10 cellular contexts compared by ENCODE assay signal in genomic region chr13:114120486-114121430, GRCh38. TPM values are rescaled to one million over a fixed set of nuclear protein-coding genes. Genes with fewer than 3 reads are reported as not detected.
DNase-seq lines count a peak whose midpoint lies in the region; ATAC-seq, FAIRE-seq and TF ChIP-seq lines count a peak whose summit lies in the region.
"Had no signal": no experiment of that assay in that cellular context is flagged by ENCODE, and none has a peak within 500 bp of the region (broad histone marks: within the 10 kb centered on the region; RNA-seq: fewer than 3 reads in every experiment).

No MANE protein-coding gene starts in this region.

- peak overlapping the region; percentile 21 for H3K4me3 ChIP-seq in CD8-positive, alpha-beta memory T cell (ENCODE audit: low read length)
- H3K4me3 ChIP-seq in endothelial cell of umbilical vein (replicated peaks in 1 of 3; ENCODE audit: insufficient read depth in 1 of 3, low read depth in 1 of 3, low read length in 3 of 3): no peak overlapping the region

- peaks cover 79% of the 10 kb centered on the region for H3K4me1 ChIP-seq in CD8-positive, alpha-beta memory T cell (ENCODE audit: insufficient read depth, low read length)
- H3K4me1 ChIP-seq in endothelial cell of umbilical vein (ENCODE audit: control insufficient read depth, extremely low read depth, insufficient read depth, low read length): peaks cover 35% of the 10 kb centered on the region

- H3K36me3 Mint-ChIP-seq in CD8-positive, alpha-beta memory T cell: peaks cover 8 to 62% (median 12%) of the 10 kb centered on the region in 3 donors

- CTCF ChIA-PET in CD8-positive, alpha-beta memory T cell (lab: Charles Lee): interaction anchor here (0.9 to 2.5 kb wide), 3 partner anchors 9 to 106 kb away, joined by 3 to 8 read pairs (median 5); no protein-coding TSS in a partner anchor
- CTCF ChIA-PET in endothelial cell of umbilical vein (lab: Charles Lee): interaction anchor here (1.0 kb wide), 1 partner anchor 28 kb away, joined by 3 read pairs; no protein-coding TSS in a partner anchor

- H3K9me3 Mint-ChIP-seq in CD8-positive, alpha-beta memory T cell: no peaks in the 10 kb centered on the region

- POLR2A ChIA-PET in CD8-positive, alpha-beta memory T cell (lab: Charles Lee): no interaction called here
- POLR2A ChIA-PET in endothelial cell of umbilical vein (lab: Charles Lee): no interaction called here

- BruUV-seq in endothelial cell of umbilical vein (replicated peaks; lab: Mats Ljungman, UMichigan): no TSS peak

- H3K79me2 ChIP-seq in endothelial cell of umbilical vein (ENCODE audit: control insufficient read depth, insufficient read depth, low read length): peaks cover 71% of the 10 kb centered on the region

- H3K4me1 Mint-ChIP-seq in CD8-positive, alpha-beta memory T cell: peaks cover 66 to 86% (median 76%) of the 10 kb centered on the region in 3 donors

- peak overlapping the region; percentile 4 for H3K9ac ChIP-seq in endothelial cell of umbilical vein (replicated peaks; ENCODE audit: extremely low read depth, insufficient read depth, low read length)

- H3K4me3 Mint-ChIP-seq in CD8-positive, alpha-beta memory T cell: peak overlapping the region; percentile 33 to 91 (median 84)

- peak in 1 of 5 donors; percentile 25 for DNase-seq in CD8-positive, alpha-beta memory T cell
- DNase-seq in OCI-M1 (lab: John Stamatoyannopoulos, UW): peak; percentile 18
- DNase-seq in endothelial cell of umbilical vein (ENCODE audit: low read depth, low spot score): peak; percentile 44
- DNase-seq in sciatic nerve (ENCODE audit: low spot score): no peak
- no peak for DNase-seq in NCI-H1930 (lab: John Stamatoyannopoulos, UW)
- no peak for DNase-seq in stimulated activated CD4-positive, alpha-beta T cell treated with anti-CD3 and anti-CD28 coated beads, Interleukin-1b, Interleukin-23, amount 100 ng/mL, for 48 hours
- DNase-seq: NCI-H2227 treated with DMSO at 0.1 percent for 48 hours had no signal

- no peaks in the 10 kb centered on the region for H4K20me1 ChIP-seq in endothelial cell of umbilical vein (replicated peaks; ENCODE audit: control insufficient read depth, extremely low read depth, insufficient read depth, low read length)

- H3K27me3 Mint-ChIP-seq in CD8-positive, alpha-beta memory T cell: peaks cover 0 to 6% of the 10 kb centered on the region in 2 donors

- no peaks in the 10 kb centered on the region for H3K9me3 ChIP-seq in CD8-positive, alpha-beta memory T cell (ENCODE audit: low read length)
- no peaks in the 10 kb centered on the region for H3K9me3 ChIP-seq in endothelial cell of umbilical vein (replicated peaks; ENCODE audit: control insufficient read depth, insufficient read depth, low read length)

- H3K36me3 ChIP-seq in CD8-positive, alpha-beta memory T cell (ENCODE audit: insufficient read depth, low read length): peaks cover 19% of the 10 kb centered on the region
- H3K36me3 ChIP-seq in endothelial cell of umbilical vein (ENCODE audit: control insufficient read depth in 2 of 2, extremely low read depth in 1 of 2, insufficient read depth in 2 of 2, low read length in 2 of 2): no peaks in the 10 kb centered on the region

- H3K4me2 ChIP-seq in endothelial cell of umbilical vein (ENCODE audit: insufficient read depth, low read length): no peak overlapping the region

- TF ChIP-seq CTCF in endothelial cell of umbilical vein (IDR thresholded peaks at IDR 0.05; ENCODE audit: extremely low read depth in 1 of 2, insufficient read depth in 1 of 2, low read depth in 1 of 2, low read length in 2 of 2): no peak

- intact Hi-C loops in endothelial cell of umbilical vein (cut with micrococcal nuclease): no loop called here
- intact Hi-C loops in sciatic nerve (cut with DNase I): no loop called here

- peak overlapping the region; percentile 32 for H3K27ac ChIP-seq in CD8-positive, alpha-beta memory T cell (ENCODE audit: low read depth, low read length)
- H3K27ac ChIP-seq in endothelial cell of umbilical vein (ENCODE audit: insufficient read depth, low read depth, low read length): peak overlapping the region; percentile 62

- ATAC-seq in sciatic nerve (peak; percentile 31), HG02763 (IDR thresholded peaks at IDR 0.05; ENCODE audit: unreplicated experiment) (no peak), HG02852 (IDR thresholded peaks at IDR 0.05; ENCODE audit: unreplicated experiment) (no peak)

- H3K27me3 ChIP-seq in CD8-positive, alpha-beta memory T cell (ENCODE audit: insufficient read depth, low read length, poor library complexity, severe bottlenecking): no peaks in the 10 kb centered on the region
- no peaks in the 10 kb centered on the region for H3K27me3 ChIP-seq in endothelial cell of umbilical vein (ENCODE audit: control insufficient read depth in 2 of 2, insufficient read depth in 2 of 2, low read length in 2 of 2)

- no peak for TF ChIP-seq POLR2A in endothelial cell of umbilical vein (IDR thresholded peaks at IDR 0.05; ENCODE audit: low read depth, low read length)

- H3K27ac Mint-ChIP-seq in CD8-positive, alpha-beta memory T cell: peak overlapping the region; percentile 74 to 98 (median 92)

- dilution Hi-C loops in endothelial cell of umbilical vein (cut with MboI; ENCODE audit: extremely low pct_ligation_motif_present, low sequenced_read_pairs): no loop called here

- no peaks in the 10 kb centered on the region for H3K9me1 ChIP-seq in endothelial cell of umbilical vein (replicated peaks; ENCODE audit: control insufficient read depth, extremely low read depth, insufficient read depth, low read length)

- peak; percentile 4 for FAIRE-seq in endothelial cell of umbilical vein (lab: Jason Lieb, UNC)

- H2AFZ ChIP-seq in endothelial cell of umbilical vein (ENCODE audit: low read depth, low read length): no peak overlapping the region

TF ChIP-seq in endothelial cell of umbilical vein, 7 proteins besides CTCF, POLR2A, EP300 and RAD21:
- TF ChIP-seq, protein P1, sequence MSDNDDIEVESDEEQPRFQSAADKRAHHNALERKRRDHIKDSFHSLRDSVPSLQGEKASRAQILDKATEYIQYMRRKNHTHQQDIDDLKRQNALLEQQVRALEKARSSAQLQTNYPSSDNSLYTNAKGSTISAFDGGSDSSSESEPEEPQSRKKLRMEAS (IDR thresholded peaks at IDR 0.05; ENCODE audit: insufficient read depth, insufficient read length): no peak
- TF ChIP-seq POLR2AphosphoS5 (IDR thresholded peaks at IDR 0.05; ENCODE audit: insufficient read depth, low read depth, low read length): no peak
- no peak for TF ChIP-seq JUN (IDR thresholded peaks at IDR 0.05; ENCODE audit: borderline replicate concordance, insufficient read depth, insufficient read length, low read depth)
- no peak for TF ChIP-seq MYC (IDR thresholded peaks at IDR 0.05; ENCODE audit: low read depth, low read length)
- no peak for TF ChIP-seq FOS (IDR thresholded peaks at IDR 0.05; ENCODE audit: borderline replicate concordance, insufficient read depth, low read length)
- no peak for TF ChIP-seq GATA2 (IDR thresholded peaks at IDR 0.05; ENCODE audit: insufficient read depth, insufficient read length, low read depth, low read length)
- TF ChIP-seq EZH2 (IDR thresholded peaks at IDR 0.05; ENCODE audit: borderline replicate concordance, low read depth, low read length, severe bottlenecking): no peak

RNA-seq across cellular contexts. Expression of gene RASA3, which starts 11.7 kb away (rescaled TPM):
- total RNA-seq in CD8-positive, alpha-beta memory T cell: 10 to 100 TPM; 26.4 to 27.1 TPM
- polyA plus RNA-seq in CD8-positive, alpha-beta memory T cell: 123 TPM
- total RNA-seq in endothelial cell of umbilical vein (51.2 and 53.8 TPM in 2 replicates), sciatic nerve (47.6 TPM)
- polyA plus RNA-seq in endothelial cell of umbilical vein: 22.5 and 26.5 TPM in 2 replicates
- polyA plus RNA-seq in endothelial cell of umbilical vein (2011; cell fraction: cytosol; rRNA removed): 35.6 and 36.3 TPM in 2 replicates
- 51.2 and 56.7 TPM in 2 replicates for polyA plus RNA-seq in endothelial cell of umbilical vein (2011; cell fraction: nucleus; rRNA removed)
- 41.1 and 42.8 TPM in 2 replicates for polyA plus RNA-seq in endothelial cell of umbilical vein (2012)
- polyA minus RNA-seq in endothelial cell of umbilical vein: 34.5 and 39.0 TPM in 2 replicates
- polyA minus RNA-seq in endothelial cell of umbilical vein (2011; cell fraction: cytosol; rRNA and poly(A)+ RNA removed): 5.5 TPM
- 20.8 and 28.6 TPM in 2 replicates for polyA minus RNA-seq in endothelial cell of umbilical vein (2011; cell fraction: nucleus; rRNA and poly(A)+ RNA removed)

RNA-seq across cellular contexts. Expression of gene CFAP97D2, which starts 58.3 kb away (rescaled TPM):
- not detected for total RNA-seq in CD8-positive, alpha-beta memory T cell
- polyA plus RNA-seq in CD8-positive, alpha-beta memory T cell: 0.31 TPM
- total RNA-seq in endothelial cell of umbilical vein (not detected in 2 replicates), sciatic nerve (not detected)
- polyA plus RNA-seq in endothelial cell of umbilical vein: 0.13 TPM in 1 of 2 replicates, not detected in the other
- polyA plus RNA-seq in endothelial cell of umbilical vein (2011; cell fraction: cytosol; rRNA removed): not detected in 2 replicates
- polyA plus RNA-seq in endothelial cell of umbilical vein (2011; cell fraction: nucleus; rRNA removed): not detected in 2 replicates
- polyA plus RNA-seq in endothelial cell of umbilical vein (2012): not detected in 2 replicates
- not detected in 2 replicates for polyA minus RNA-seq in endothelial cell of umbilical vein
- polyA minus RNA-seq in endothelial cell of umbilical vein (2011; cell fraction: cytosol; rRNA and poly(A)+ RNA removed): not detected
- not detected in 2 replicates for polyA minus RNA-seq in endothelial cell of umbilical vein (2011; cell fraction: nucleus; rRNA and poly(A)+ RNA removed)
- total RNA-seq: liver had no signal
- polyA plus RNA-seq: liver had no signal

Comparison
In these comparisons a context has a peak if more than half of its experiments do, and no peak if none do; other contexts are left out.
1. DNase-seq: peak in OCI-M1 (single experiment) and endothelial cell of umbilical vein (single experiment); none in sciatic nerve (single experiment), NCI-H1930 (0 of 2) and stimulated activated CD4-positive, alpha-beta T cell treated with anti-CD3 and anti-CD28 coated beads, Interleukin-1b, Interleukin-23, amount 100 ng/mL, for 48 hours (single experiment).